In the genomic region with DNA sequence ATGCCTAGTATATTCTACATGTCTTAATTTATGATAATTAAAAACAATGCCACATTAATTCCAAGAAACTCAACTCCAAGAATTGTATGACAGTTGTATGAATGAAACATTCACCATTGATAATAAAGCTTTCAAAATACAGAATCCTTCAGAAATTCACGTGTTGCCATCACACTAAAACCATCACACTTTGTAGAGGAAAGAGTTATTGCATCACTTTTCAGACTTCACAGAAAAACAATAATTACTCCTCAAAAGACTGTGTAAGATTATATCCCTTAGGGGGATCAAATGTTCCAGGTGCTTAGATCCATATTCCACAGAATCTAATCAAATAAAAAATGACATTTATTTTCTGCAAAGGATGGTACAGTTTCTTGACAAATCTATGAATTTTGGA, we compare ENCODE assay signal across 25 cellular contexts.
"Had no signal": no experiment of that assay in that cellular context is flagged by ENCODE, and none has a peak within 500 bp of the region (broad histone marks: within the 10 kb centered on the region; RNA-seq: fewer than 3 reads in every experiment).

No MANE protein-coding gene starts in this region.

- H3K27ac ChIP-seq: dorsolateral prefrontal cortex, esophagus muscularis mucosa, left ventricle myocardium inferior, lower lobe of right lung, pancreas, testis, tibial nerve, upper lobe of right lung, vagina had no signal

- H3K9me3 ChIP-seq: esophagus muscularis mucosa, left ventricle myocardium inferior, lower lobe of right lung, pancreas, testis, tibial nerve, upper lobe of right lung, vagina had no signal

- H3K4me1 ChIP-seq: pancreas, upper lobe of right lung, vagina had no signal

- H3K27me3 Mint-ChIP-seq: naive B cell had no signal

- H3K27me3 ChIP-seq: dorsolateral prefrontal cortex, esophagus muscularis mucosa, pancreas, testis, tibial nerve, upper lobe of right lung, vagina had no signal

- H3K9me3 Mint-ChIP-seq: immature natural killer cell; naive B cell; nephron; stimulated activated effector memory CD8-positive, alpha-beta T cell treated with anti-CD3 and anti-CD28 coated beads, Interleukin-12 subunit alpha, Interleukin-12 subunit beta, amount 100 ng/mL, for 72 hours; stimulated activated naive CD8-positive, alpha-beta T cell treated with anti-CD3 and anti-CD28 coated beads, Interleukin-15, amount 100 ng/mL, for 72 hours had no signal

- H3K36me3 ChIP-seq: esophagus muscularis mucosa, left ventricle myocardium inferior, lower lobe of right lung, pancreas, tibial nerve, upper lobe of right lung, vagina had no signal

- ATAC-seq: left cardiac atrium; pancreas; right cardiac atrium; stimulated activated naive CD8-positive, alpha-beta T cell treated with anti-CD3 and anti-CD28 coated beads, Interleukin-15, amount 100 ng/mL, for 72 hours; upper lobe of right lung had no signal

- H3K4me3 Mint-ChIP-seq: immature natural killer cell; nephron; stimulated activated effector memory CD8-positive, alpha-beta T cell treated with anti-CD3 and anti-CD28 coated beads, Interleukin-12 subunit alpha, Interleukin-12 subunit beta, amount 100 ng/mL, for 72 hours; stimulated activated naive CD8-positive, alpha-beta T cell treated with anti-CD3 and anti-CD28 coated beads, Interleukin-15, amount 100 ng/mL, for 72 hours had no signal

- H3K4me3 ChIP-seq: dorsolateral prefrontal cortex, esophagus muscularis mucosa, left ventricle myocardium inferior, lower lobe of right lung, pancreas, testis, tibial nerve, upper lobe of right lung, vagina had no signal

- H3K27ac Mint-ChIP-seq: immature natural killer cell; progenitor cell of endocrine pancreas; stimulated activated effector memory CD8-positive, alpha-beta T cell treated with anti-CD3 and anti-CD28 coated beads, Interleukin-12 subunit alpha, Interleukin-12 subunit beta, amount 100 ng/mL, for 72 hours had no signal

- FAIRE-seq: endometrium, kidney, pancreas had no signal

- H3K4me1 Mint-ChIP-seq: immature natural killer cell; stimulated activated effector memory CD8-positive, alpha-beta T cell treated with anti-CD3 and anti-CD28 coated beads, Interleukin-12 subunit alpha, Interleukin-12 subunit beta, amount 100 ng/mL, for 72 hours had no signal

- DNase-seq: cortex of kidney; dorsolateral prefrontal cortex; effector CD8-positive, alpha-beta T cell; immature natural killer cell; kidney; left cardiac atrium; left ventricle myocardium inferior; lower lobe of right lung; mesendoderm; naive B cell; occipital lobe; pancreas; right cardiac atrium; stimulated activated CD4-positive, alpha-beta T cell treated with anti-CD3 and anti-CD28 coated beads, Interleukin-4, amount 100 ng/mL, for 1 hour; stimulated activated CD8-positive, alpha-beta memory T cell treated with anti-CD3 and anti-CD28 coated beads, Interleukin-4, amount 100 ng/mL, for 48 hours; stimulated activated naive CD8-positive, alpha-beta T cell treated with anti-CD3 and anti-CD28 coated beads, Interleukin-15, amount 100 ng/mL, for 72 hours; testis; upper lobe of right lung had no signal

- H3K36me3 Mint-ChIP-seq: immature natural killer cell; stimulated activated effector memory CD8-positive, alpha-beta T cell treated with anti-CD3 and anti-CD28 coated beads, Interleukin-12 subunit alpha, Interleukin-12 subunit beta, amount 100 ng/mL, for 72 hours had no signal
